ENCODE assay signal across 19 cellular contexts in genomic region chr2:189577108-189577507, GRCh38. TPM values are rescaled to one million over a fixed set of nuclear protein-coding genes. Genes with fewer than 3 reads are reported as not detected.
DNase-seq lines count a peak whose midpoint lies in the region; ATAC-seq and TF ChIP-seq lines count a peak whose summit lies in the region.
"Had no signal": no experiment of that assay in that cellular context is flagged by ENCODE, and none has a peak within 500 bp of the region (broad histone marks: within the 10 kb centered on the region; RNA-seq: fewer than 3 reads in every experiment).

No MANE protein-coding gene starts in this region.

- no peaks in the 10 kb centered on the region for H3K9me3 Mint-ChIP-seq in progenitor cell of endocrine pancreas (ENCODE audit: low read depth)
- H3K9me3 Mint-ChIP-seq: activated naive CD4-positive, alpha-beta T cell treated with anti-CD3 and anti-CD28 coated beads, Interleukin-2, amount 50 U/mL, for 72 hours; H9 had no signal

- peaks cover 6% of the 10 kb centered on the region for H3K36me3 Mint-ChIP-seq in progenitor cell of endocrine pancreas (ENCODE audit: insufficient read depth)

- no peak overlapping the region for H2AFZ ChIP-seq in hepatocyte

- no peaks in the 10 kb centered on the region for H4K20me1 ChIP-seq in hepatocyte (ENCODE audit: insufficient read depth, poor library complexity, severe bottlenecking)

- peak overlapping the region; percentile 90 for H3K4me2 ChIP-seq in hepatocyte

- WGBS in heart right ventricle, 2 donors = 58 to 60% methylated on average over 5 of the region's 5 CpGs
- 61% methylated on average over 5 of the region's 5 CpGs for WGBS in hepatocyte (ENCODE audit: low lambda C conversion rate, missing lambda C conversion rate)

- peaks cover 48% of the 10 kb centered on the region for H3K4me1 Mint-ChIP-seq in progenitor cell of endocrine pancreas (ENCODE audit: low read depth)

- no peaks in the 10 kb centered on the region for H3K9me3 ChIP-seq in heart right ventricle
- H3K9me3 ChIP-seq in hepatocyte (ENCODE audit: low read depth) = no peaks in the 10 kb centered on the region
- H3K9me3 ChIP-seq in vagina = no peaks in the 10 kb centered on the region
- H3K9me3 ChIP-seq: tibial nerve had no signal

- no peak for DNase-seq in heart right ventricle
- no peak for DNase-seq in Right ventricle myocardium superior
- DNase-seq in hepatocyte (ENCODE audit: low spot score) = no peak
- DNase-seq in progenitor cell of endocrine pancreas (ENCODE audit: low spot score, unreplicated experiment) = no peak
- DNase-seq in vagina (ENCODE audit: extremely low spot score in 2 of 2) = no peak
- DNase-seq in activated naive CD4-positive, alpha-beta T cell treated with anti-CD3 and anti-CD28 coated beads, Interleukin-2, amount 50 U/mL, for 16 hours = no peak
- DNase-seq: activated T-cell treated with anti-CD3 and anti-CD28 coated beads for 4 hours; effector memory CD4-positive, alpha-beta T cell; H9; hippocampal formation; NCI-H146; NCI-H226; NK-92 treated with Interleukin-12 subunit alpha and Interleukin-12 subunit beta, amount 100 ng/mL, for 24 hours; SW 1271 had no signal

- ATAC-seq in heart right ventricle = no peak
- ATAC-seq in Right ventricle myocardium superior (ENCODE audit: poor library complexity) = no peak
- no peak for ATAC-seq in HG03469 (IDR thresholded peaks at IDR 0.05; ENCODE audit: unreplicated experiment)
- ATAC-seq in GM19467 (IDR thresholded peaks at IDR 0.05; ENCODE audit: unreplicated experiment) = no peak
- ATAC-seq: activated naive CD4-positive, alpha-beta T cell treated with anti-CD3 and anti-CD28 coated beads, Interleukin-2, amount 50 U/mL, for 72 hours had no signal

- intact Hi-C loops in heart right ventricle (cut with DNase I) (loop anchor here in 4 of 10 donors (5.0 to 10.0 kb wide), 2 partner anchors 62 to 110 kb away; no protein-coding TSS in a partner anchor), Right ventricle myocardium superior (cut with DNase I) (loop anchor here (10.0 kb wide), 1 partner anchor 112 kb away; no protein-coding TSS in a partner anchor), vagina (cut with DNase I) (no loop called here)

- no peaks in the 10 kb centered on the region for H3K9me2 ChIP-seq in hepatocyte (replicated peaks; ENCODE audit: insufficient read depth)

- H3K79me2 ChIP-seq in hepatocyte = peaks cover 63% of the 10 kb centered on the region

- TF ChIP-seq POLR2A in vagina (IDR thresholded peaks at IDR 0.05) = no peak

- H3K27me3 Mint-ChIP-seq in progenitor cell of endocrine pancreas = no peaks in the 10 kb centered on the region

- H3K4me3 Mint-ChIP-seq in progenitor cell of endocrine pancreas (ENCODE audit: low read depth) = no peak overlapping the region
- H3K4me3 Mint-ChIP-seq: H9 had no signal

- H3K4me3 ChIP-seq in heart right ventricle (peak overlapping the region in 7 of 10 donors; percentile 8 to 86 (median 81)), hepatocyte (no peak overlapping the region), vagina (peak overlapping the region in 1 of 2 donors; percentile 71)

- peaks cover 0 to 7% (median 0%) of the 10 kb centered on the region in 7 donors for H3K27me3 ChIP-seq in heart right ventricle
- H3K27me3 ChIP-seq in hepatocyte = no peaks in the 10 kb centered on the region
- no peaks in the 10 kb centered on the region for H3K27me3 ChIP-seq in vagina
- H3K27me3 ChIP-seq: tibial nerve had no signal

- peaks cover 0 to 55% (median 11%) of the 10 kb centered on the region in 9 donors for H3K36me3 ChIP-seq in heart right ventricle
- H3K36me3 ChIP-seq in hepatocyte (replicated peaks; ENCODE audit: insufficient read depth, low read depth) = no peaks in the 10 kb centered on the region
- H3K36me3 ChIP-seq in vagina = peaks cover 0 to 24% of the 10 kb centered on the region in 2 donors

- TF ChIP-seq CTCF in heart right ventricle (IDR thresholded peaks at IDR 0.05) (no peak), hepatocyte (IDR thresholded peaks at IDR 0.05; ENCODE audit: poor library complexity) (no peak), progenitor cell of endocrine pancreas (IDR thresholded peaks at IDR 0.05; ENCODE audit: unreplicated experiment) (no peak), vagina (IDR thresholded peaks at IDR 0.05) (no peak)

- peak overlapping the region in 4 of 10 donors; percentile 11 to 75 (median 68) for H3K27ac ChIP-seq in heart right ventricle
- no peak overlapping the region for H3K27ac ChIP-seq in hepatocyte
- peak overlapping the region; percentile 14 for H3K27ac ChIP-seq in vagina
- H3K27ac ChIP-seq: RWPE1 had no signal

- peak overlapping the region; percentile 23 for H3K27ac Mint-ChIP-seq in progenitor cell of endocrine pancreas
- H3K27ac Mint-ChIP-seq: activated naive CD4-positive, alpha-beta T cell treated with anti-CD3 and anti-CD28 coated beads, Interleukin-2, amount 50 U/mL, for 72 hours; H9 had no signal

- H3K4me1 ChIP-seq in heart right ventricle (peaks cover 4 to 91% (median 72%) of the 10 kb centered on the region in 9 donors), hepatocyte (ENCODE audit: insufficient read depth) (peaks cover 40% of the 10 kb centered on the region), vagina (peaks cover 69% of the 10 kb centered on the region)

RNA-seq across cellular contexts. Expression of gene SLC40A1, which starts 3.5 kb away (rescaled TPM):
- total RNA-seq in heart right ventricle (10 to 100 TPM; 31.1 to 93.9 (median 47.9) TPM), Right ventricle myocardium superior (48.2 TPM), hepatocyte (225 and 261 TPM in 2 replicates), progenitor cell of endocrine pancreas (14.6 and 15.8 TPM in 2 replicates), vagina (53.3 TPM)
- polyA plus RNA-seq in heart right ventricle (10 to 100 TPM in 1 of 2 donors, 1 to 10 TPM in 1; 9.4 to 15.1 TPM), hepatocyte (153 and 186 TPM in 2 replicates)
- total RNA-seq: H9 had no signal
